10 cellular contexts compared by ENCODE assay signal in the genomic region with DNA sequence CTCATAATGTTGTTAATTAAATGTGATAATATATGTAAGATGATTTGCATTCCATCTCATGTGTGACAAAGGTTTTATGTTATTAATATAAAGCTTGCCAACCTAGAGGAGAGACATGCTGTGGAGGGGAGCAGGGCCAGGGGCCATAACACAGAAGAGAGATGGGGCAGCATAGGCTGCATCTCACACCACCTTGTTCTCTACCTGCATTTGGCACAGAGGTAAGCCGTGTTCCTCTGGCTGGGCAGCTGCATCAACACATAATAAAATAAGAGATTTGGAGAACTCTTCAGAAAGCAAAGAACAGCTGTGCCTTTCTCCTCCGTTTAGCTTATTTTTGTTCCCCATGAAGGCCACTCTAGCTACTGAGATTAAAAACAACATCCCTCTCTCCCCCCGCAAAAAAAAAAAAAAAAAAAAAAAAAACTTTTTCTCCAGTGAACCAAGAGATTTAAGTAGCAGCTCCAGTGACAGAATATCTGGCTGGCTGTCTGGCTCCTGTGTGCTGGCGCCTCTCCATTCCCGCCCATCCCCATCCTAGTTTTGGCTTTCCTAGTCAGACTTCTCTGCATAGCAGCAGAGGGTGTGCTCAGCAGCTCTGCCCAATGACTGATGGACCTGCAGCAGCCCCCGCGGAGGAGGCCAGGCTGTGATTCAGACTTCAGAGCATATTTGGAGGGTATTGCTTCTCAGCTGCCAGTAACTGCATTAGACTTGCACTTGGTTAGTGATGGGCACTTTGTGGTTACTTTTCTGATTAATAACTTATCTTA. TPM values are rescaled to one million over a fixed set of nuclear protein-coding genes. Genes with fewer than 3 reads are reported as not detected.
DNase-seq lines count a peak whose midpoint lies in the region; ATAC-seq and TF ChIP-seq lines count a peak whose summit lies in the region.
"Had no signal": no experiment of that assay in that cellular context is flagged by ENCODE, and none has a peak within 500 bp of the region (broad histone marks: within the 10 kb centered on the region; RNA-seq: fewer than 3 reads in every experiment).

No MANE protein-coding gene starts in this region.

- H3K36me3 ChIP-seq in ovary (no peaks in the 10 kb centered on the region), stomach (no peaks in the 10 kb centered on the region), vagina (no peaks in the 10 kb centered on the region)

- peak overlapping the region in 1 of 2 donors; percentile 65 for H3K27ac ChIP-seq in ovary
- H3K27ac ChIP-seq in stomach = no peak overlapping the region
- no peak overlapping the region for H3K27ac ChIP-seq in vagina

- intact Hi-C loops in ovary (cut with DNase I) = no loop called here
- intact Hi-C loops in stomach (cut with DNase I; ENCODE audit: low total_unique reads) = no loop called here
- intact Hi-C loops in vagina (cut with DNase I) = no loop called here

- 6 to 9% (median 6%) methylated on average over 7 of the region's 7 CpGs for WGBS in ovary, 3 donors
- WGBS in stomach, 5 donors = 41 to 64% (median 55%) methylated on average over 6 to 7 of the region's 7 CpGs

- no peak for ATAC-seq in HG03469 (IDR thresholded peaks at IDR 0.05; ENCODE audit: unreplicated experiment)
- ATAC-seq: T-helper 17 cell had no signal

- DNase-seq in DMS153 treated with DMSO at 0.1 percent for 48 hours (lab: John Stamatoyannopoulos, UW; ENCODE audit: unreplicated experiment) = peak; percentile 19
- DNase-seq in NCI-H524 (lab: John Stamatoyannopoulos, UW) = peak; percentile 45 to 70
- peak; percentile 69 for DNase-seq in fibroblast of mammary gland (ENCODE audit: low read depth)
- peak; percentile 91 to 93 (median 91) for DNase-seq in ovary
- DNase-seq in foreskin fibroblast = no peak
- no peak for DNase-seq in stomach
- no peak for DNase-seq in vagina (ENCODE audit: extremely low spot score in 2 of 2)
- DNase-seq: activated naive CD4-positive, alpha-beta T cell treated with anti-CD3 and anti-CD28 coated beads, Interleukin-2, amount 10 ng/mL, durations not matched to agents 7 days and 5 days; T-helper 17 cell had no signal

- no peaks in the 10 kb centered on the region for H3K27me3 ChIP-seq in ovary
- no peaks in the 10 kb centered on the region for H3K27me3 ChIP-seq in stomach
- no peaks in the 10 kb centered on the region for H3K27me3 ChIP-seq in vagina

- no peak for TF ChIP-seq POLR2A in ovary (IDR thresholded peaks at IDR 0.05)
- no peak for TF ChIP-seq POLR2A in stomach (IDR thresholded peaks at IDR 0.05)
- no peak for TF ChIP-seq POLR2A in vagina (IDR thresholded peaks at IDR 0.05)

- TF ChIP-seq EP300 in ovary (IDR thresholded peaks at IDR 0.05) = no peak
- no peak for TF ChIP-seq EP300 in stomach (IDR thresholded peaks at IDR 0.05)

- H3K4me1 ChIP-seq in ovary (ENCODE audit: insufficient read depth) (peaks cover 4% of the 10 kb centered on the region), stomach (peaks cover 0 to 7% (median 0%) of the 10 kb centered on the region in 4 donors), vagina (no peaks in the 10 kb centered on the region)

- no peaks in the 10 kb centered on the region for H3K9me3 ChIP-seq in ovary
- H3K9me3 ChIP-seq in stomach = no peaks in the 10 kb centered on the region
- no peaks in the 10 kb centered on the region for H3K9me3 ChIP-seq in vagina

- TF ChIP-seq CTCF in fibroblast of mammary gland (conservative IDR thresholded peaks at IDR 0.05; ENCODE audit: control insufficient read depth, insufficient read depth, low read depth, low read length) (no peak), ovary (IDR thresholded peaks at IDR 0.05) (no peak), foreskin fibroblast (IDR thresholded peaks at IDR 0.05; ENCODE audit: low read depth, low read length) (no peak), stomach (IDR thresholded peaks at IDR 0.05) (no peak), vagina (IDR thresholded peaks at IDR 0.05) (no peak)

- H3K4me3 ChIP-seq in fibroblast of mammary gland (ENCODE audit: control insufficient read depth, low read depth, low read length) (no peak overlapping the region), ovary (no peak overlapping the region), foreskin fibroblast (ENCODE audit: low read depth in 1 of 2, low read length in 2 of 2) (no peak overlapping the region), stomach (no peak overlapping the region), vagina (no peak overlapping the region)

RNA-seq across cellular contexts. Expression of gene STXBP5L, which starts 52.2 kb away (rescaled TPM):
- total RNA-seq in ovary (10 to 100 TPM in 6 of 7 donors, 1 to 10 TPM in 1; 7.6 to 50.2 (median 25.0) TPM), stomach (10 to 100 TPM in 1 of 5 donors, 1 to 10 TPM in 1, under 1 TPM in 3; 0.29 to 12.8 (median 0.58) TPM), vagina (0.98 TPM)
- polyA plus RNA-seq in ovary (1 to 10 TPM; 2.5 to 2.8 TPM), stomach (under 1 TPM; 0.08 to 0.19 (median 0.15) TPM)
- total RNA-seq: T-helper 17 cell had no signal

Comparison
In these comparisons a context has a peak if more than half of its experiments do, and no peak if none do; other contexts are left out.
1. DNase-seq: peak in DMS153 treated with DMSO at 0.1 percent for 48 hours (single experiment), NCI-H524 (2 of 2), fibroblast of mammary gland (single experiment) and ovary (5 of 5); none in foreskin fibroblast (0 of 2), stomach (single experiment) and vagina (0 of 2).